ENCODE assay signal across 10 cellular contexts in the genomic region with DNA sequence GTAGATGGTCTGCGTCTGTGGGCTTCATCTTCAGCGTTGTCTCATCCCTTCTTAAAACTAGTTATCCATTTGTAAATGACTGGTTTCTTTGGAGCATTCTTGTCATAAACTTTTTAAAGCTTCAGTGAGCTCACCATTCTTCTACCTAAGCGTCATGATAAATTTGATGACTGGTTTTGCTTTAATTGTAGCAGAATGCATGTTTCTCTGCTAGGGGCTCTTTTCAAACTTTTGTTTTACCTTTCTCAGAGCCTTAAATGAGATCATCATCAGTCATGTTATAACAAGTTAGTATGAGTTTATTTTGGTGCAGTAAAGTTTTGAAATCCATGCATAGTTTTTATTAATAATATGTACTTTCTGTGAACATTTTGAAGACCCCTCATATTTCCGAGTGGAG. TPM values are rescaled to one million over a fixed set of nuclear protein-coding genes. Genes with fewer than 3 reads are reported as not detected.
"Had no signal": no experiment of that assay in that cellular context is flagged by ENCODE, and none has a peak within 500 bp of the region (broad histone marks: within the 10 kb centered on the region; RNA-seq: fewer than 3 reads in every experiment).

No MANE protein-coding gene starts in this region.

- ATAC-seq: HCT116, HepG2 had no signal

- H3K4me1 Mint-ChIP-seq: IgD-negative memory B cell had no signal

- DNase-seq: GOT3, H7, HFFc6, KBM-7 had no signal

- H3K4me3 Mint-ChIP-seq: HFFc6, IgD-negative memory B cell had no signal

- H3K36me3 Mint-ChIP-seq: IgD-negative memory B cell had no signal

- H3K27ac ChIP-seq: HL-60 had no signal

- H3K36me3 ChIP-seq: HAP-1 had no signal

- H3K9me3 ChIP-seq: HAP-1 had no signal

- H3K4me3 ChIP-seq: HAP-1 had no signal

- H3K4me1 ChIP-seq: HAP-1 had no signal

- H3K27ac Mint-ChIP-seq: HFFc6, IgD-negative memory B cell had no signal

RNA-seq across cellular contexts. Expression of a gene that starts 6.3 kb away (rescaled TPM):
- total RNA-seq: H4, HFFc6 had no signal
- polyA plus RNA-seq: IgD-negative memory B cell had no signal
